Comparison of ENCODE assay signal across 1 cellular context in the genomic region with DNA sequence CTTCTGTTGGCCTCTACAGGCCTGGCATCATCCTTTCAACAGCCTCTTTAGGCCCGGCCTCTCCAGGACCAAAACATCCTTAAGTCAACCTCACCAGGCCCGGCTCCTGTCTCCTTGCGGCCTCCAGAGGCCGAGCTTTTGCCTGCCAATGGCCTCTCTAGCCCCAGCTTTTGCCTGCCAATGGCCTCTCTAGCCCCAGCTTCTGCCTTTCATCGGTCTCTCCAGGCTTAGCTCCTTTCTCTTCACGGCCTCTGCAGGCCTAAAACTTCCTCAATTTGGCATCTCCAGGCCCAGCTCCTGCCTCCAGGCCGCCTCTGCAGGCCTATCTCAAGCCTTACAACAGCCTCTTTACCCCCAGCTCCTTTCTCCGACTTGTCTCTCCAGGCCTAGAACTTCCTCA.
TF ChIP-seq lines count a peak whose summit lies in the region.

No MANE protein-coding gene starts in this region.

TF ChIP-seq in GM23338, 12 proteins besides CTCF, POLR2A, EP300 and RAD21:
- TF ChIP-seq STAT1 (IDR thresholded peaks at IDR 0.05; ENCODE audit: unreplicated experiment) (no peak), JUNB (IDR thresholded peaks at IDR 0.05; ENCODE audit: unreplicated experiment) (no peak), EZH2phosphoT487 (IDR thresholded peaks at IDR 0.05; ENCODE audit: unreplicated experiment) (no peak), ZNF331 (CRISPR knock-in tag; IDR thresholded peaks at IDR 0.05; ENCODE audit: low read depth) (no peak), POLR2AphosphoS5 (IDR thresholded peaks at IDR 0.05; ENCODE audit: low read depth) (no peak), CREB1 (CRISPR knock-in tag; IDR thresholded peaks at IDR 0.05; ENCODE audit: low read depth) (no peak), NANOG (IDR thresholded peaks at IDR 0.05; ENCODE audit: borderline replicate concordance) (no peak), EZH2 (IDR thresholded peaks at IDR 0.05; ENCODE audit: low read depth, unreplicated experiment) (no peak), ZNF114 (CRISPR knock-in tag; IDR thresholded peaks at IDR 0.05) (no peak)
- TF ChIP-seq, protein P1, sequence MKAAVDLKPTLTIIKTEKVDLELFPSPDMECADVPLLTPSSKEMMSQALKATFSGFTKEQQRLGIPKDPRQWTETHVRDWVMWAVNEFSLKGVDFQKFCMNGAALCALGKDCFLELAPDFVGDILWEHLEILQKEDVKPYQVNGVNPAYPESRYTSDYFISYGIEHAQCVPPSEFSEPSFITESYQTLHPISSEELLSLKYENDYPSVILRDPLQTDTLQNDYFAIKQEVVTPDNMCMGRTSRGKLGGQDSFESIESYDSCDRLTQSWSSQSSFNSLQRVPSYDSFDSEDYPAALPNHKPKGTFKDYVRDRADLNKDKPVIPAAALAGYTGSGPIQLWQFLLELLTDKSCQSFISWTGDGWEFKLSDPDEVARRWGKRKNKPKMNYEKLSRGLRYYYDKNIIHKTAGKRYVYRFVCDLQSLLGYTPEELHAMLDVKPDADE (IDR thresholded peaks at IDR 0.05), result no peak
- TF ChIP-seq, protein P2, sequence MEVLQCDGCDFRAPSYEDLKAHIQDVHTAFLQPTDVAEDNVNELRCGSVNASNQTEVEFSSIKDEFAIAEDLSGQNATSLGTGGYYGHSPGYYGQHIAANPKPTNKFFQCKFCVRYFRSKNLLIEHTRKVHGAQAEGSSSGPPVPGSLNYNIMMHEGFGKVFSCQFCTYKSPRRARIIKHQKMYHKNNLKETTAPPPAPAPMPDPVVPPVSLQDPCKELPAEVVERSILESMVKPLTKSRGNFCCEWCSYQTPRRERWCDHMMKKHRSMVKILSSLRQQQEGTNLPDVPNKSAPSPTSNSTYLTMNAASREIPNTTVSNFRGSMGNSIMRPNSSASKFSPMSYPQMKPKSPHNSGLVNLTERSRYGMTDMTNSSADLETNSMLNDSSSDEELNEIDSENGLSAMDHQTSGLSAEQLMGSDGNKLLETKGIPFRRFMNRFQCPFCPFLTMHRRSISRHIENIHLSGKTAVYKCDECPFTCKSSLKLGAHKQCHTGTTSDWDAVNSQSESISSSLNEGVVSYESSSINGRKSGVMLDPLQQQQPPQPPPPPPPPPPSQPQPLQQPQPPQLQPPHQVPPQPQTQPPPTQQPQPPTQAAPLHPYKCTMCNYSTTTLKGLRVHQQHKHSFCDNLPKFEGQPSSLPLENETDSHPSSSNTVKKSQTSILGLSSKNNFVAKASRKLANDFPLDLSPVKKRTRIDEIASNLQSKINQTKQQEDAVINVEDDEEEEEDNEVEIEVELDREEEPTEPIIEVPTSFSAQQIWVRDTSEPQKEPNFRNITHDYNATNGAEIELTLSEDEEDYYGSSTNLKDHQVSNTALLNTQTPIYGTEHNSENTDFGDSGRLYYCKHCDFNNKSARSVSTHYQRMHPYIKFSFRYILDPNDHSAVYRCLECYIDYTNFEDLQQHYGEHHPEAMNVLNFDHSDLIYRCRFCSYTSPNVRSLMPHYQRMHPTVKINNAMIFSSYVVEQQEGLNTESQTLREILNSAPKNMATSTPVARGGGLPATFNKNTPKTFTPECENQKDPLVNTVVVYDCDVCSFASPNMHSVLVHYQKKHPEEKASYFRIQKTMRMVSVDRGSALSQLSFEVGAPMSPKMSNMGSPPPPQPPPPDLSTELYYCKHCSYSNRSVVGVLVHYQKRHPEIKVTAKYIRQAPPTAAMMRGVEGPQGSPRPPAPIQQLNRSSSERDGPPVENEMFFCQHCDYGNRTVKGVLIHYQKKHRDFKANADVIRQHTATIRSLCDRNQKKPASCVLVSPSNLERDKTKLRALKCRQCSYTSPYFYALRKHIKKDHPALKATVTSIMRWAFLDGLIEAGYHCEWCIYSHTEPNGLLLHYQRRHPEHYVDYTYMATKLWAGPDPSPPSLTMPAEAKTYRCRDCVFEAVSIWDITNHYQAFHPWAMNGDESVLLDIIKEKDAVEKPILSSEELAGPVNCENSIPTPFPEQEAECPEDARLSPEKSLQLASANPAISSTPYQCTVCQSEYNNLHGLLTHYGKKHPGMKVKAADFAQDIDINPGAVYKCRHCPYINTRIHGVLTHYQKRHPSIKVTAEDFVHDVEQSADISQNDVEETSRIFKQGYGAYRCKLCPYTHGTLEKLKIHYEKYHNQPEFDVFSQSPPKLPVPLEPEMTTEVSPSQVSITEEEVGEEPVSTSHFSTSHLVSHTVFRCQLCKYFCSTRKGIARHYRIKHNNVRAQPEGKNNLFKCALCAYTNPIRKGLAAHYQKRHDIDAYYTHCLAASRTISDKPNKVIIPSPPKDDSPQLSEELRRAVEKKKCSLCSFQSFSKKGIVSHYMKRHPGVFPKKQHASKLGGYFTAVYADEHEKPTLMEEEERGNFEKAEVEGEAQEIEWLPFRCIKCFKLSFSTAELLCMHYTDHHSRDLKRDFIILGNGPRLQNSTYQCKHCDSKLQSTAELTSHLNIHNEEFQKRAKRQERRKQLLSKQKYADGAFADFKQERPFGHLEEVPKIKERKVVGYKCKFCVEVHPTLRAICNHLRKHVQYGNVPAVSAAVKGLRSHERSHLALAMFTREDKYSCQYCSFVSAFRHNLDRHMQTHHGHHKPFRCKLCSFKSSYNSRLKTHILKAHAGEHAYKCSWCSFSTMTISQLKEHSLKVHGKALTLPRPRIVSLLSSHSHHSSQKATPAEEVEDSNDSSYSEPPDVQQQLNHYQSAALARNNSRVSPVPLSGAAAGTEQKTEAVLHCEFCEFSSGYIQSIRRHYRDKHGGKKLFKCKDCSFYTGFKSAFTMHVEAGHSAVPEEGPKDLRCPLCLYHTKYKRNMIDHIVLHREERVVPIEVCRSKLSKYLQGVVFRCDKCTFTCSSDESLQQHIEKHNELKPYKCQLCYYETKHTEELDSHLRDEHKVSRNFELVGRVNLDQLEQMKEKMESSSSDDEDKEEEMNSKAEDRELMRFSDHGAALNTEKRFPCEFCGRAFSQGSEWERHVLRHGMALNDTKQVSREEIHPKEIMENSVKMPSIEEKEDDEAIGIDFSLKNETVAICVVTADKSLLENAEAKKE (CRISPR knock-in tag; IDR thresholded peaks at IDR 0.05), result no peak
- TF ChIP-seq, protein P3, sequence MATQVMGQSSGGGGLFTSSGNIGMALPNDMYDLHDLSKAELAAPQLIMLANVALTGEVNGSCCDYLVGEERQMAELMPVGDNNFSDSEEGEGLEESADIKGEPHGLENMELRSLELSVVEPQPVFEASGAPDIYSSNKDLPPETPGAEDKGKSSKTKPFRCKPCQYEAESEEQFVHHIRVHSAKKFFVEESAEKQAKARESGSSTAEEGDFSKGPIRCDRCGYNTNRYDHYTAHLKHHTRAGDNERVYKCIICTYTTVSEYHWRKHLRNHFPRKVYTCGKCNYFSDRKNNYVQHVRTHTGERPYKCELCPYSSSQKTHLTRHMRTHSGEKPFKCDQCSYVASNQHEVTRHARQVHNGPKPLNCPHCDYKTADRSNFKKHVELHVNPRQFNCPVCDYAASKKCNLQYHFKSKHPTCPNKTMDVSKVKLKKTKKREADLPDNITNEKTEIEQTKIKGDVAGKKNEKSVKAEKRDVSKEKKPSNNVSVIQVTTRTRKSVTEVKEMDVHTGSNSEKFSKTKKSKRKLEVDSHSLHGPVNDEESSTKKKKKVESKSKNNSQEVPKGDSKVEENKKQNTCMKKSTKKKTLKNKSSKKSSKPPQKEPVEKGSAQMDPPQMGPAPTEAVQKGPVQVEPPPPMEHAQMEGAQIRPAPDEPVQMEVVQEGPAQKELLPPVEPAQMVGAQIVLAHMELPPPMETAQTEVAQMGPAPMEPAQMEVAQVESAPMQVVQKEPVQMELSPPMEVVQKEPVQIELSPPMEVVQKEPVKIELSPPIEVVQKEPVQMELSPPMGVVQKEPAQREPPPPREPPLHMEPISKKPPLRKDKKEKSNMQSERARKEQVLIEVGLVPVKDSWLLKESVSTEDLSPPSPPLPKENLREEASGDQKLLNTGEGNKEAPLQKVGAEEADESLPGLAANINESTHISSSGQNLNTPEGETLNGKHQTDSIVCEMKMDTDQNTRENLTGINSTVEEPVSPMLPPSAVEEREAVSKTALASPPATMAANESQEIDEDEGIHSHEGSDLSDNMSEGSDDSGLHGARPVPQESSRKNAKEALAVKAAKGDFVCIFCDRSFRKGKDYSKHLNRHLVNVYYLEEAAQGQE (IDR thresholded peaks at IDR 0.05; ENCODE audit: unreplicated experiment), result no peak
